ENCODE assay signal across 16 cellular contexts in the genomic region with DNA sequence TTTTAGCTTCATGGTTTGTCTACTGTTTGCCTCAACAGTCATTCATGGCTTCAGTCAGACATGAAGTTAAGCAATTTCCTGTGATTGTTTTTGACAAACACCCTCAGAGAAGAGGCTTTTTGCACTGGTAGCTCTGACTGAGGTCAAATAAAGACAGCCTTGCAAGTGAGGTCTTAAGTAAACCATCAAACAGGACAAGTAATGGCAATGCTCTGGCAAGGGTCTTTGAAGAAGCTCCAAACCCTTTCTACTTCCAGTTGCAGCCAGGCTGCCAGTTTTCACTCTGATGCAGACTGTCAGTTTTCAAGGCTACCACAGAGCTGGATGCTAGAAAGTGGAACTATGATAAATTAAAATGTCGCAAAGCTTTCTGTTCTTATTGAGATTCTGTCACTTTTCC.
DNase-seq lines count a peak whose midpoint lies in the region; ATAC-seq and TF ChIP-seq lines count a peak whose summit lies in the region.
"Had no signal": no experiment of that assay in that cellular context is flagged by ENCODE, and none has a peak within 500 bp of the region (broad histone marks: within the 10 kb centered on the region; RNA-seq: fewer than 3 reads in every experiment).

No MANE protein-coding gene starts in this region.

- TF ChIP-seq POLR2A in GM18505 (IDR thresholded peaks at IDR 0.05; ENCODE audit: borderline replicate concordance, extremely low read depth, insufficient read depth, insufficient read length): no peak

- H3K36me3 ChIP-seq in mesendoderm (ENCODE audit: control insufficient read depth, insufficient read depth, low read length): no peaks in the 10 kb centered on the region
- H3K36me3 ChIP-seq: Peyer's patch had no signal

- no peak overlapping the region for H3K9ac ChIP-seq in mesendoderm (ENCODE audit: low read length)

- H3K27ac Mint-ChIP-seq in activated T-helper 2 cell treated with anti-CD3 and anti-CD28 coated beads, Interferon-gamma antibody, Interleukin-2, Interleukin-4, amounts not matched to agents 10 μg/mL and 5 μg/mL and 100 μg/mL, durations not matched to agents 14 hours and 24 hours and 36 hours: peak overlapping the region; percentile 48
- H3K27ac Mint-ChIP-seq: stimulated activated naive B cell treated with anti-CD40 and anti-IgM and Interleukin-4, amounts not matched to agents 10 μg/mL and 1 μg/mL and 100 μg/mL, for 72 hours; T-cell had no signal

- H4K5ac ChIP-seq in mesendoderm (ENCODE audit: low read length): no peak overlapping the region

- no CpG with 5 or more reads among the region's 1 CpG for WGBS in mesendoderm (ENCODE audit: extremely low coverage, insufficient coverage, low lambda C conversion rate)

- H3K4me3 Mint-ChIP-seq in activated T-helper 2 cell treated with anti-CD3 and anti-CD28 coated beads, Interferon-gamma antibody, Interleukin-2, Interleukin-4, amounts not matched to agents 10 μg/mL and 5 μg/mL and 100 μg/mL, durations not matched to agents 14 hours and 24 hours and 36 hours (ENCODE audit: low read depth): no peak overlapping the region
- H3K4me3 Mint-ChIP-seq: stimulated activated naive B cell treated with anti-CD40 and anti-IgM and Interleukin-4, amounts not matched to agents 10 μg/mL and 1 μg/mL and 100 μg/mL, for 72 hours; T-cell had no signal

- no peaks in the 10 kb centered on the region for H3K79me1 ChIP-seq in mesendoderm (ENCODE audit: low read length)

- H3K36me3 Mint-ChIP-seq in activated T-helper 2 cell treated with anti-CD3 and anti-CD28 coated beads, Interferon-gamma antibody, Interleukin-2, Interleukin-4, amounts not matched to agents 10 μg/mL and 5 μg/mL and 100 μg/mL, durations not matched to agents 14 hours and 24 hours and 36 hours (ENCODE audit: low read depth): peaks cover 8% of the 10 kb centered on the region
- H3K36me3 Mint-ChIP-seq: stimulated activated naive B cell treated with anti-CD40 and anti-IgM and Interleukin-4, amounts not matched to agents 10 μg/mL and 1 μg/mL and 100 μg/mL, for 72 hours; T-cell had no signal

- H3K4me2 ChIP-seq in mesendoderm (ENCODE audit: low read length): no peak overlapping the region

- no peaks in the 10 kb centered on the region for H3K79me2 ChIP-seq in mesendoderm (ENCODE audit: control insufficient read depth, insufficient read depth, low read length)

- H3K4me1 Mint-ChIP-seq in activated T-helper 2 cell treated with anti-CD3 and anti-CD28 coated beads, Interferon-gamma antibody, Interleukin-2, Interleukin-4, amounts not matched to agents 10 μg/mL and 5 μg/mL and 100 μg/mL, durations not matched to agents 14 hours and 24 hours and 36 hours (ENCODE audit: low read depth): peaks cover 12% of the 10 kb centered on the region
- H3K4me1 Mint-ChIP-seq: T-cell had no signal

- peaks cover 16% of the 10 kb centered on the region for H3K9me3 Mint-ChIP-seq in activated T-helper 2 cell treated with anti-CD3 and anti-CD28 coated beads, Interferon-gamma antibody, Interleukin-2, Interleukin-4, amounts not matched to agents 10 μg/mL and 5 μg/mL and 100 μg/mL, durations not matched to agents 14 hours and 24 hours and 36 hours

- no peak overlapping the region for H2AK5ac ChIP-seq in mesendoderm (ENCODE audit: low read length)

- H4K8ac ChIP-seq in mesendoderm (ENCODE audit: low read depth, low read length): no peak overlapping the region

- no peak overlapping the region for H3K56ac ChIP-seq in mesendoderm (ENCODE audit: low read length)

- H3K27me3 Mint-ChIP-seq in activated T-helper 2 cell treated with anti-CD3 and anti-CD28 coated beads, Interferon-gamma antibody, Interleukin-2, Interleukin-4, amounts not matched to agents 10 μg/mL and 5 μg/mL and 100 μg/mL, durations not matched to agents 14 hours and 24 hours and 36 hours (ENCODE audit: low read depth): no peaks in the 10 kb centered on the region
- H3K27me3 Mint-ChIP-seq: stimulated activated naive B cell treated with anti-CD40 and anti-IgM and Interleukin-4, amounts not matched to agents 10 μg/mL and 1 μg/mL and 100 μg/mL, for 72 hours; T-cell had no signal

- H2BK5ac ChIP-seq in mesendoderm (ENCODE audit: low read length): no peak overlapping the region

- H3K27ac ChIP-seq in mesendoderm (ENCODE audit: low read depth, low read length): no peak overlapping the region
- H3K27ac ChIP-seq: Peyer's patch had no signal

- H3K4me3 ChIP-seq in Jurkat, Clone E6-1 (ENCODE audit: low read length): no peak overlapping the region
- H3K4me3 ChIP-seq in mesendoderm (ENCODE audit: low read length): no peak overlapping the region
- H3K4me3 ChIP-seq: Peyer's patch had no signal

- H2BK15ac ChIP-seq in mesendoderm (replicated peaks; ENCODE audit: low read depth): no peak overlapping the region

- no peak overlapping the region for H2BK120ac ChIP-seq in mesendoderm (ENCODE audit: low read depth, low read length)

- no peaks in the 10 kb centered on the region for H3K27me3 ChIP-seq in mesendoderm (ENCODE audit: insufficient read depth, low read length, poor library complexity)
- H3K27me3 ChIP-seq: Peyer's patch had no signal

- intact Hi-C loops in activated T-helper 2 cell treated with anti-CD3 and anti-CD28 coated beads, Interferon-gamma antibody, Interleukin-2, Interleukin-4, amounts not matched to agents 10 μg/mL and 5 μg/mL and 100 μg/mL, durations not matched to agents 14 hours and 24 hours and 36 hours (cut with micrococcal nuclease): loop anchor here (2.0 kb wide), 1 partner anchor 19 kb away; no protein-coding TSS in a partner anchor

- no peak overlapping the region for H3K23ac ChIP-seq in mesendoderm (ENCODE audit: low read length)

- H3K18ac ChIP-seq in mesendoderm (ENCODE audit: low read length): no peak overlapping the region

- no peak overlapping the region for H3K4ac ChIP-seq in mesendoderm (ENCODE audit: low read depth, low read length)

- ATAC-seq in GM18505 (IDR thresholded peaks at IDR 0.05; ENCODE audit: unreplicated experiment): no peak
- ATAC-seq: stimulated activated naive B cell treated with anti-CD40 and anti-IgM and Interleukin-4, amounts not matched to agents 10 μg/mL and 1 μg/mL and 100 μg/mL, for 72 hours; T-cell had no signal

- DNase-seq in SIG-M5 treated with dmso at 0.1 percent for 504 hours (lab: John Stamatoyannopoulos, UW; ENCODE audit: unreplicated experiment) (peak; percentile 74), SIG-M5 (lab: John Stamatoyannopoulos, UW) (no peak), mesendoderm (peak; percentile 8), T1000 (lab: John Stamatoyannopoulos, UW) (no peak), mucosa of gallbladder (ENCODE audit: low spot score) (no peak)
- DNase-seq in Jurkat, Clone E6-1 (ENCODE audit: low read depth, low spot score): peak; percentile 8
- DNase-seq in activated T-helper 2 cell treated with anti-CD3 and anti-CD28 coated beads, Interferon-gamma antibody, Interleukin-2, Interleukin-4, amounts not matched to agents 10 μg/mL and 5 μg/mL and 100 μg/mL, durations not matched to agents 14 hours and 24 hours and 36 hours (ENCODE audit: low spot score): no peak
- DNase-seq: activated CD4-positive, alpha-beta T cell treated with anti-CD3 and anti-CD28 coated beads for 1 hour; activated gamma-delta T cell; central memory CD4-positive, alpha-beta T cell; NCI-H1092 treated with DMSO at 0.1 percent for 48 hours; NCI-H446 treated with DMSO at 0.1 percent for 48 hours; Peyer's patch; stimulated activated naive B cell treated with anti-CD40 and anti-IgM and Interleukin-4, amounts not matched to agents 10 μg/mL and 1 μg/mL and 100 μg/mL, for 72 hours; T-cell had no signal

- H3K4me1 ChIP-seq in mesendoderm (ENCODE audit: control insufficient read depth, low read depth, low read length): no peaks in the 10 kb centered on the region
- H3K4me1 ChIP-seq: Peyer's patch had no signal

Comparison
In these comparisons a context has a peak if more than half of its experiments do, and no peak if none do; other contexts are left out.
1. DNase-seq: peak in SIG-M5 treated with dmso at 0.1 percent for 504 hours (single experiment), Jurkat, Clone E6-1 (single experiment) and mesendoderm (single experiment); none in SIG-M5 (single experiment), activated T-helper 2 cell treated with anti-CD3 and anti-CD28 coated beads, Interferon-gamma antibody, Interleukin-2, Interleukin-4, amounts not matched to agents 10 μg/mL and 5 μg/mL and 100 μg/mL, durations not matched to agents 14 hours and 24 hours and 36 hours (single experiment), T1000 (single experiment) and mucosa of gallbladder (single experiment).